ENCODE assay signal across 8 cellular contexts in genomic region chr9:96874947-96875459, GRCh38. TPM values are rescaled to one million over a fixed set of nuclear protein-coding genes. Genes with fewer than 3 reads are reported as not detected.
A peak's percentile ranks its signal among the peaks of the same experiment; 100 is the strongest.
DNase-seq lines count a peak whose midpoint lies in the region; ATAC-seq lines count a peak whose summit lies in the region.

No MANE protein-coding gene starts in this region.

- H3K4me3 ChIP-seq in skeletal muscle cell (ENCODE audit: low read depth, low read length), result peak overlapping the region; percentile 74

- peak; percentile 97 for ATAC-seq in activated CD4-positive, CD25-positive, alpha-beta regulatory T cell treated with anti-CD3 and anti-CD28 coated beads, Interleukin-2, amount 50 U/mL, for 24 hours
- ATAC-seq in HG02642 (IDR thresholded peaks at IDR 0.05; ENCODE audit: poor library complexity, unreplicated experiment), result peak; percentile 58
- ATAC-seq in left ventricle myocardium superior, result peak; percentile 82
- no peak for ATAC-seq in sciatic nerve

- intact Hi-C loops in left ventricle myocardium superior (cut with micrococcal nuclease), result no loop called here
- intact Hi-C loops in sciatic nerve (cut with DNase I), result no loop called here

- DNase-seq in activated CD4-positive, CD25-positive, alpha-beta regulatory T cell (lab: John Stamatoyannopoulos, UW), result no peak
- DNase-seq in NCI-H2107 treated with DMSO at 0.1 percent for 48 hours (lab: John Stamatoyannopoulos, UW; ENCODE audit: unreplicated experiment) (peak; percentile 70), left ventricle myocardium superior (no peak), skeletal muscle cell (ENCODE audit: low read depth) (peak; percentile 75), sciatic nerve (ENCODE audit: low spot score) (no peak)
- DNase-seq in activated gamma-delta T cell treated with anti-CD3 and anti-CD28 coated beads, Interleukin-2, amount 50 U/mL, for 16 hours (ENCODE audit: low read depth), result peak; percentile 27

RNA-seq across cellular contexts. Expression of gene ZNF782, which starts 20.7 kb away (rescaled TPM):
- total RNA-seq in left ventricle myocardium superior (4.4 TPM), sciatic nerve (10.5 TPM)

RNA-seq across cellular contexts. Expression of gene NUTM2G, which starts 53.6 kb away (rescaled TPM):
- total RNA-seq in left ventricle myocardium superior, result not detected
- not detected for total RNA-seq in sciatic nerve

Comparison
In these comparisons a context has a peak if more than half of its experiments do, and no peak if none do; other contexts are left out.
1. DNase-seq: peak in NCI-H2107 treated with DMSO at 0.1 percent for 48 hours (single experiment), activated gamma-delta T cell treated with anti-CD3 and anti-CD28 coated beads, Interleukin-2, amount 50 U/mL, for 16 hours (single experiment) and skeletal muscle cell (single experiment); none in activated CD4-positive, CD25-positive, alpha-beta regulatory T cell (0 of 4), left ventricle myocardium superior (single experiment) and sciatic nerve (single experiment).